Comparison of ENCODE assay signal across 11 cellular contexts in the genomic region with DNA sequence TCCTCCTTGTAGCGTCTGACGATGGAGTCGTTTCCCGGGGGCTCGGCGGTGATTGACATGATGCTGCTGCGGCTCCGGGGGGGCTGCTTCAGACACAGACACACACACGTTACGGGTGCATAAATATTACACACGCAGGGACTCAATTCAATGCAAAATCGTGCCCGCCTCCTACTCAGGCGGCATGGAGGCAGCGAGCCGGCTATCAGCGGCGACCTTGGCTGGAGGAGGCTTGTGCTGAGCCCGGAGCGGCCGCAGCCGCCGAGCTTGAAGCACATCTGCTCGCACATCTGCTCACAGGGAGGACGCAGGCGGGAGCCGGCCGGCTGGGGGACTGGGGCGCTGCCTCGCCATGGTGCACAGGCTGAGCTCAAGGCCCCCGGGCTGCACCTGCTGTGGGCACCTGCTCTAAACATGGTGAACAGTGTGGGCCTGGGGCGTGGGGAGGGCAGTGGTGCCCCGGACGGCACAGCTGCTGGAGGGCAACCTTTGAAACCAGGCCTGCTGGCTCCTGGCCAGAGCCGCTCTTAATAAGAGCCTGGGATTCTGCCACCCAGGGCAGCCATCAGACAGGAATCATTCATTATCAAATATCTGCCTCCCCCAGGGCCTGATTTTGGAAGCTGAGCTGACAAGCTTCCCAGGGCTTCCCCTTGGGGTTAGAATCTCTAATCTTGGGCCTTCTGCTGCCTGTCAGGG.
DNase-seq lines count a peak whose midpoint lies in the region; ATAC-seq and TF ChIP-seq lines count a peak whose summit lies in the region.
"Had no signal": no experiment of that assay in that cellular context is flagged by ENCODE, and none has a peak within 500 bp of the region (broad histone marks: within the 10 kb centered on the region; RNA-seq: fewer than 3 reads in every experiment).

No MANE protein-coding gene starts in this region.

- H3K4me1 ChIP-seq in BE2C: peaks cover 6% of the 10 kb centered on the region; the same call in 1 of the 2 replicates

- ATAC-seq in left lobe of liver (peak; percentile 45), GM21367 (IDR thresholded peaks at IDR 0.05; ENCODE audit: unreplicated experiment) (no peak), HG02678 (IDR thresholded peaks at IDR 0.05; ENCODE audit: unreplicated experiment) (no peak)
- ATAC-seq: activated CD8-positive, alpha-beta memory T cell treated with anti-CD3 and anti-CD28 coated beads, Interleukin-2, amount 10 ng/mL, durations not matched to agents 7 days and 5 days had no signal

- no peak for TF ChIP-seq CTCF in BE2C (IDR thresholded peaks at IDR 0.05; ENCODE audit: low read depth, low read length)

- peak; percentile 90 for DNase-seq in BE2C
- DNase-seq in NAMALWA (ENCODE audit: low spot score): peak; percentile 68
- peak; percentile 98 for DNase-seq in RPMI8226
- DNase-seq in left lobe of liver (ENCODE audit: low spot score): no peak
- no peak for DNase-seq in stimulated activated CD4-positive, alpha-beta T cell treated with anti-CD3 and anti-CD28 coated beads, Interleukin-2, amount 100 ng/mL, for 24 hours
- no peak for DNase-seq in activated T-cell treated with anti-CD3 and anti-CD28 coated beads for 4 hours
- DNase-seq: activated CD8-positive, alpha-beta memory T cell treated with anti-CD3 and anti-CD28 coated beads, Interleukin-2, amount 10 ng/mL, durations not matched to agents 7 days and 5 days; foreskin melanocyte; T1000 had no signal

- H3K36me3 ChIP-seq in BE2C: no peaks in the 10 kb centered on the region

- peaks cover 81% of the 10 kb centered on the region for H3K27me3 ChIP-seq in BE2C

- H3K4me3 ChIP-seq in BE2C (ENCODE audit: low read depth, low read length): no peak overlapping the region

- H3K9me3 ChIP-seq in BE2C: no peaks in the 10 kb centered on the region

Comparison
In these comparisons a context has a peak if more than half of its experiments do, and no peak if none do; other contexts are left out.
1. DNase-seq: peak in BE2C (single experiment), NAMALWA (single experiment) and RPMI8226 (single experiment); none in left lobe of liver (single experiment), stimulated activated CD4-positive, alpha-beta T cell treated with anti-CD3 and anti-CD28 coated beads, Interleukin-2, amount 100 ng/mL, for 24 hours (0 of 2) and activated T-cell treated with anti-CD3 and anti-CD28 coated beads for 4 hours (single experiment).